Comparison of ENCODE assay signal across 8 cellular contexts in genomic region chr7:2313450-2314208, GRCh38. TPM values are rescaled to one million over a fixed set of nuclear protein-coding genes. Genes with fewer than 3 reads are reported as not detected.
DNase-seq lines count a peak whose midpoint lies in the region; ATAC-seq and TF ChIP-seq lines count a peak whose summit lies in the region.

No MANE protein-coding gene starts in this region.

- H3K36me3 ChIP-seq in HUES48 (ENCODE audit: control insufficient read depth, insufficient read depth, low read length), result no peaks in the 10 kb centered on the region
- no peaks in the 10 kb centered on the region for H3K36me3 ChIP-seq in adipocyte (ENCODE audit: control insufficient read depth, insufficient read depth, low read length, severe bottlenecking)
- peaks cover 0 to 2% (median 2%) of the 10 kb centered on the region in 3 donors for H3K36me3 ChIP-seq in skeletal muscle tissue (ENCODE audit: control insufficient read depth in 3 of 3, insufficient read depth in 3 of 3, low read length in 3 of 3)

- H3K27me3 ChIP-seq in HUES48 (ENCODE audit: control insufficient read depth, insufficient read depth, low read length), result no peaks in the 10 kb centered on the region; the same call in 1 of the 2 replicates
- H3K27me3 ChIP-seq in adipocyte (replicated peaks; ENCODE audit: control insufficient read depth, insufficient read depth, low read length), result no peaks in the 10 kb centered on the region
- H3K27me3 ChIP-seq in skeletal muscle tissue (ENCODE audit: control insufficient read depth in 3 of 3, insufficient read depth in 3 of 3, low read length in 3 of 3), result peaks cover 0 to 5% (median 3%) of the 10 kb centered on the region in 3 donors

- ATAC-seq in GM18907 (IDR thresholded peaks at IDR 0.05; ENCODE audit: unreplicated experiment), result peak; percentile 19

- DNase-seq in AG04449 (ENCODE audit: low read depth, low spot score) (no peak), adipocyte (ENCODE audit: low read depth) (peak; percentile 51), NCI-H82 treated with DMSO at 0.1 percent for 48 hours (lab: John Stamatoyannopoulos, UW; ENCODE audit: unreplicated experiment) (no peak), NCI-H446 treated with DMSO at 0.1 percent for 48 hours (lab: John Stamatoyannopoulos, UW) (no peak)

- H3K4me3 ChIP-seq in AG04449 (ENCODE audit: low read depth, low read length), result peak overlapping the region; percentile 89
- peak overlapping the region; percentile 83 for H3K4me3 ChIP-seq in HUES48 (ENCODE audit: low read depth, low read length)
- H3K4me3 ChIP-seq in adipocyte (ENCODE audit: low read length), result peak overlapping the region; percentile 94
- peak overlapping the region; percentile 72 for H3K4me3 ChIP-seq in iPS-11a (ENCODE audit: low read depth, low read length)
- H3K4me3 ChIP-seq in skeletal muscle tissue (ENCODE audit: low read length in 3 of 3), result peak overlapping the region; percentile 81 to 92 (median 84)

- H3K9ac ChIP-seq in HUES48 (ENCODE audit: low read depth, low read length) (peak overlapping the region; percentile 78; the same call in 1 of the 2 replicates), adipocyte (ENCODE audit: low read length) (peak overlapping the region; percentile 91), skeletal muscle tissue (ENCODE audit: low read depth in 1 of 3, low read length in 3 of 3) (peak overlapping the region; percentile 83 to 85 (median 85))

- H3K9me3 ChIP-seq in HUES48 (ENCODE audit: control insufficient read depth, insufficient read depth, low read length) (no peaks in the 10 kb centered on the region), adipocyte (ENCODE audit: control insufficient read depth, low read length) (no peaks in the 10 kb centered on the region), skeletal muscle tissue (ENCODE audit: control insufficient read depth in 3 of 3, low read length in 3 of 3) (no peaks in the 10 kb centered on the region)

- H3K27ac ChIP-seq in HUES48 (ENCODE audit: low read depth, low read length) (peak overlapping the region; percentile 35), skeletal muscle tissue (ENCODE audit: low read depth, low read length) (peak overlapping the region; percentile 58)

- CTCF ChIA-PET in AG04449 (lab: Yijun Ruan, JAX), result interaction anchor here (1.7 kb wide), 1 partner anchor 34 kb away, joined by 4 read pairs; no protein-coding TSS in a partner anchor

- POLR2A ChIA-PET in AG04449 (lab: Yijun Ruan, JAX), result interaction anchor here (0.7 kb wide), 1 partner anchor 157 kb away, joined by 4 read pairs; no protein-coding TSS in a partner anchor

- peaks cover 7% of the 10 kb centered on the region for H3K4me1 ChIP-seq in HUES48 (ENCODE audit: control insufficient read depth, insufficient read depth, low read length)
- peaks cover 17% of the 10 kb centered on the region for H3K4me1 ChIP-seq in adipocyte (ENCODE audit: control insufficient read depth, insufficient read depth, low read length)
- H3K4me1 ChIP-seq in skeletal muscle tissue (ENCODE audit: control insufficient read depth in 3 of 3, insufficient read depth in 3 of 3, low read length in 3 of 3), result peaks cover 5 to 17% (median 8%) of the 10 kb centered on the region in 3 donors

- TF ChIP-seq CTCF in AG04449 (IDR thresholded peaks at IDR 0.05; ENCODE audit: insufficient read depth, low read length, missing control alignments), result no peak

RNA-seq across cellular contexts. Expression of gene SNX8, which starts 0.6 kb away (rescaled TPM):
- 12.5 TPM for total RNA-seq in skeletal muscle tissue

RNA-seq across cellular contexts. Expression of gene EIF3B, which starts 41.0 kb away (rescaled TPM):
- 120 TPM for total RNA-seq in skeletal muscle tissue
